In genomic region chr12:25058012-25058411, GRCh38 we compare ENCODE assay signal across 21 cellular contexts.
DNase-seq lines count a peak whose midpoint lies in the region; ATAC-seq and TF ChIP-seq lines count a peak whose summit lies in the region.
"Had no signal": no experiment of that assay in that cellular context is flagged by ENCODE, and none has a peak within 500 bp of the region (broad histone marks: within the 10 kb centered on the region; RNA-seq: fewer than 3 reads in every experiment).

No MANE protein-coding gene starts in this region.

- H3K4me1 ChIP-seq in Karpas-422 (ENCODE audit: low read length) = peaks cover 74% of the 10 kb centered on the region
- H3K4me1 ChIP-seq in PC-3 (ENCODE audit: insufficient read depth, low read length) = no peaks in the 10 kb centered on the region
- H3K4me1 ChIP-seq: left ventricle myocardium inferior had no signal

- DNase-seq in activated naive CD4-positive, alpha-beta T cell treated with anti-CD3 and anti-CD28 coated beads for 36 hours = no peak
- DNase-seq in activated naive CD4-positive, alpha-beta T cell treated with Interleukin-2 at 50 U/mL for 16 hours = no peak
- DNase-seq in Karpas-422 (no peak), AG08396 (ENCODE audit: low spot score) (no peak), PC-3 (no peak)
- DNase-seq: activated CD4-positive, alpha-beta memory T cell treated with anti-CD3 and anti-CD28 coated beads for 36 hours; heart left ventricle; left ventricle myocardium inferior; mucosa of descending colon; NCI-H1436 treated with DMSO at 0.1 percent for 48 hours; NCI-H345; NK-92 treated with Interleukin-12 subunit alpha and Interleukin-12 subunit beta, amount 100 ng/mL, for 24 hours; nucleus accumbens; retina; SW 1271; thyroid gland had no signal

- H3K4me1 Mint-ChIP-seq in activated naive CD4-positive, alpha-beta T cell treated with anti-CD3 and anti-CD28 coated beads for 36 hours (ENCODE audit: low read depth) = peaks cover 58% of the 10 kb centered on the region
- H3K4me1 Mint-ChIP-seq in activated naive CD8-positive, alpha-beta T cell (ENCODE audit: low read depth) = peaks cover 67% of the 10 kb centered on the region
- H3K4me1 Mint-ChIP-seq in stimulated activated memory B cell treated with anti-CD40 and anti-IgM and Interleukin-4, amounts not matched to agents 10 μg/mL and 1 μg/mL and 100 μg/mL, for 72 hours = peaks cover 84% of the 10 kb centered on the region
- H3K4me1 Mint-ChIP-seq: GM23338 had no signal

- H3K4me3 ChIP-seq in Karpas-422 (ENCODE audit: low read length) (peak overlapping the region; percentile 95), PC-3 (ENCODE audit: low read length) (no peak overlapping the region)
- H3K4me3 ChIP-seq: GM23338, heart left ventricle, left ventricle myocardium inferior, mucosa of descending colon, thyroid gland had no signal

- BruUV-seq in PC-3 (replicated peaks; lab: Mats Ljungman, UMichigan) = no TSS peak

- H3K9me3 ChIP-seq in Karpas-422 (ENCODE audit: low read length) (no peaks in the 10 kb centered on the region), PC-3 (ENCODE audit: low read length) (no peaks in the 10 kb centered on the region)
- H3K9me3 ChIP-seq: heart left ventricle, left ventricle myocardium inferior, mucosa of descending colon, thyroid gland had no signal

- H3K27ac ChIP-seq in Karpas-422 (ENCODE audit: low read length) (peak overlapping the region; percentile 100), PC-3 (ENCODE audit: low read length) (no peak overlapping the region)
- H3K27ac ChIP-seq: heart left ventricle, left ventricle myocardium inferior, thyroid gland had no signal

- no peak for TF ChIP-seq CTCF in PC-3 (conservative IDR thresholded peaks at IDR 0.05; ENCODE audit: low read depth, low read length)

- H3K9me2 ChIP-seq in Karpas-422 (replicated peaks; ENCODE audit: insufficient read depth, low read length) (no peaks in the 10 kb centered on the region), PC-3 (replicated peaks; ENCODE audit: low read length) (no peaks in the 10 kb centered on the region)

- H3F3A ChIP-seq in PC-3 (ENCODE audit: low read length, unreplicated experiment) = no peaks in the 10 kb centered on the region

- H3K36me3 ChIP-seq in Karpas-422 (ENCODE audit: insufficient read depth, low read length) (peaks cover 54% of the 10 kb centered on the region), PC-3 (ENCODE audit: low read depth, low read length) (no peaks in the 10 kb centered on the region)
- H3K36me3 ChIP-seq: left ventricle myocardium inferior, thyroid gland had no signal

- CTCF ChIA-PET in activated naive CD4-positive, alpha-beta T cell treated with anti-CD3 and anti-CD28 coated beads for 36 hours (lab: Charles Lee) = interaction anchor here (1.1 kb wide), 1 partner anchor 21 kb away, joined by 3 read pairs; no protein-coding TSS in a partner anchor
- CTCF ChIA-PET in PC-3 (lab: Charles Lee) = no interaction called here

- H3K9ac ChIP-seq in Karpas-422 (ENCODE audit: low read length) = peak overlapping the region; percentile 94
- no peak overlapping the region for H3K9ac ChIP-seq in PC-3 (ENCODE audit: low read length)

- H3K4me2 ChIP-seq in Karpas-422 (ENCODE audit: low read depth, low read length, poor library complexity, severe bottlenecking) (peak overlapping the region; percentile 95), PC-3 (ENCODE audit: low read length) (no peak overlapping the region)
- H3K4me2 ChIP-seq: GM23338 had no signal

- POLR2A ChIA-PET in PC-3 (lab: Charles Lee; ENCODE audit: unreplicated experiment) = no interaction called here

- no peaks in the 10 kb centered on the region for H3K27me3 Mint-ChIP-seq in activated naive CD4-positive, alpha-beta T cell treated with anti-CD3 and anti-CD28 coated beads for 36 hours (ENCODE audit: low read depth)
- H3K27me3 Mint-ChIP-seq in activated naive CD8-positive, alpha-beta T cell = no peaks in the 10 kb centered on the region
- no peaks in the 10 kb centered on the region for H3K27me3 Mint-ChIP-seq in stimulated activated memory B cell treated with anti-CD40 and anti-IgM and Interleukin-4, amounts not matched to agents 10 μg/mL and 1 μg/mL and 100 μg/mL, for 72 hours
- H3K27me3 Mint-ChIP-seq: activated CD4-positive, alpha-beta memory T cell treated with anti-CD3 and anti-CD28 coated beads for 36 hours; dendritic cell treated with granulocyte-macrophage colony-stimulating factor and Interleukin-4, amounts not matched to agents 40 ng/mL and 50 ng/mL, for 4 days had no signal

- H3K79me2 ChIP-seq in Karpas-422 (ENCODE audit: low read length) = peaks cover 99% of the 10 kb centered on the region
- no peaks in the 10 kb centered on the region for H3K79me2 ChIP-seq in PC-3 (ENCODE audit: low read length)

- ATAC-seq in stimulated activated memory B cell treated with anti-CD40 and anti-IgM and Interleukin-4, amounts not matched to agents 10 μg/mL and 1 μg/mL and 100 μg/mL, for 72 hours = no peak
- ATAC-seq in PC-3 (no peak), GM18870 (IDR thresholded peaks at IDR 0.05; ENCODE audit: unreplicated experiment) (no peak)
- ATAC-seq: GM23338, heart left ventricle, mucosa of descending colon had no signal

- H3K27me3 ChIP-seq in Karpas-422 (ENCODE audit: low read length) = no peaks in the 10 kb centered on the region
- no peaks in the 10 kb centered on the region for H3K27me3 ChIP-seq in PC-3 (ENCODE audit: low read length)
- H3K27me3 ChIP-seq: heart left ventricle, thyroid gland had no signal

- peaks cover 4% of the 10 kb centered on the region for H3K36me3 Mint-ChIP-seq in activated naive CD4-positive, alpha-beta T cell treated with anti-CD3 and anti-CD28 coated beads for 36 hours (ENCODE audit: low read depth)
- H3K36me3 Mint-ChIP-seq in activated naive CD8-positive, alpha-beta T cell = peaks cover 10% of the 10 kb centered on the region
- peaks cover 23% of the 10 kb centered on the region for H3K36me3 Mint-ChIP-seq in stimulated activated memory B cell treated with anti-CD40 and anti-IgM and Interleukin-4, amounts not matched to agents 10 μg/mL and 1 μg/mL and 100 μg/mL, for 72 hours

- H3K9me3 Mint-ChIP-seq in activated naive CD4-positive, alpha-beta T cell treated with anti-CD3 and anti-CD28 coated beads for 36 hours = no peaks in the 10 kb centered on the region
- no peaks in the 10 kb centered on the region for H3K9me3 Mint-ChIP-seq in activated naive CD8-positive, alpha-beta T cell (ENCODE audit: low read depth)
- no peaks in the 10 kb centered on the region for H3K9me3 Mint-ChIP-seq in stimulated activated memory B cell treated with anti-CD40 and anti-IgM and Interleukin-4, amounts not matched to agents 10 μg/mL and 1 μg/mL and 100 μg/mL, for 72 hours
- H3K9me3 Mint-ChIP-seq: activated CD4-positive, alpha-beta memory T cell treated with anti-CD3 and anti-CD28 coated beads for 36 hours; dendritic cell treated with granulocyte-macrophage colony-stimulating factor and Interleukin-4, amounts not matched to agents 40 ng/mL and 50 ng/mL, for 4 days; GM23338 had no signal

- no peak overlapping the region for H2AFZ ChIP-seq in Karpas-422 (ENCODE audit: low read length)
- H2AFZ ChIP-seq in PC-3 (ENCODE audit: low read length) = no peak overlapping the region

- H3K4me3 Mint-ChIP-seq in activated naive CD4-positive, alpha-beta T cell treated with anti-CD3 and anti-CD28 coated beads for 36 hours = peak overlapping the region; percentile 1
- H3K4me3 Mint-ChIP-seq in activated naive CD8-positive, alpha-beta T cell = peak overlapping the region; percentile 69
- H3K4me3 Mint-ChIP-seq in stimulated activated memory B cell treated with anti-CD40 and anti-IgM and Interleukin-4, amounts not matched to agents 10 μg/mL and 1 μg/mL and 100 μg/mL, for 72 hours = peak overlapping the region; percentile 72
- H3K4me3 Mint-ChIP-seq: activated CD4-positive, alpha-beta memory T cell treated with anti-CD3 and anti-CD28 coated beads for 36 hours; dendritic cell treated with granulocyte-macrophage colony-stimulating factor and Interleukin-4, amounts not matched to agents 40 ng/mL and 50 ng/mL, for 4 days; GM23338 had no signal

- intact Hi-C loops in activated naive CD4-positive, alpha-beta T cell treated with anti-CD3 and anti-CD28 coated beads for 36 hours (cut with micrococcal nuclease) = no loop called here
- intact Hi-C loops in PC-3 (cut with micrococcal nuclease) = no loop called here

- H4K20me1 ChIP-seq in Karpas-422 (ENCODE audit: insufficient read depth, low read depth, low read length) = peaks cover 28% of the 10 kb centered on the region
- H4K20me1 ChIP-seq in PC-3 (ENCODE audit: low read length) = no peaks in the 10 kb centered on the region

- H3K27ac Mint-ChIP-seq in activated naive CD4-positive, alpha-beta T cell treated with anti-CD3 and anti-CD28 coated beads for 36 hours = no peak overlapping the region
- H3K27ac Mint-ChIP-seq in activated naive CD8-positive, alpha-beta T cell = peak overlapping the region; percentile 67
- peak overlapping the region; percentile 92 for H3K27ac Mint-ChIP-seq in stimulated activated memory B cell treated with anti-CD40 and anti-IgM and Interleukin-4, amounts not matched to agents 10 μg/mL and 1 μg/mL and 100 μg/mL, for 72 hours
- H3K27ac Mint-ChIP-seq: activated CD4-positive, alpha-beta memory T cell treated with anti-CD3 and anti-CD28 coated beads for 36 hours; dendritic cell treated with granulocyte-macrophage colony-stimulating factor and Interleukin-4, amounts not matched to agents 40 ng/mL and 50 ng/mL, for 4 days; GM23338 had no signal

Comparison
In these comparisons a context has a peak if more than half of its experiments do, and no peak if none do; other contexts are left out.
1. H3K4me3 Mint-ChIP-seq: peak in every context shown above with its lines; median percentile 72 in stimulated activated memory B cell treated with anti-CD40 and anti-IgM and Interleukin-4, amounts not matched to agents 10 μg/mL and 1 μg/mL and 100 μg/mL, for 72 hours; 69 in activated naive CD8-positive, alpha-beta T cell; 1 in activated naive CD4-positive, alpha-beta T cell treated with anti-CD3 and anti-CD28 coated beads for 36 hours.